ENCODE assay signal across 22 cellular contexts in the genomic region with DNA sequence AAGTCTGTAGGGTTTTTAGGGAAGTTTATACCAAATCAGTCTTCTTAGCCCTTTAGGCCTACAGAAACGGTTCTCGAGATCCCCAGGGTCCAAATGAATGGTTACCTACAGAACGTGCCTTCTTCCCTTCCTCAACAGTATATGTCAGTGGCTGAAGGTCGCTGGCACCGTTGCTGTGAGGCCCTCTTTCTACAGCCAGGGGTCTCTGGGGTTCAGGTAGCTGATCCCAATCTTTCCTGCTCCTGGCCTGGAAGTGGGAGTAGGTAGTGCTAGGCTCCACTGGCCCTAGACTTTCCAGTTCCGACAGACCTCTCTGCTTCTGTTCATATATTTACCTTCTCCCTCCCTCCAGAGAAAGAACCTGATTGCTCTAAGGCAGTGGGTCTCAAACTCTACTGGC. TPM values are rescaled to one million over a fixed set of nuclear protein-coding genes. Genes with fewer than 3 reads are reported as not detected.
DNase-seq lines count a peak whose midpoint lies in the region; ATAC-seq, FAIRE-seq and TF ChIP-seq lines count a peak whose summit lies in the region.
"Had no signal": no experiment of that assay in that cellular context is flagged by ENCODE, and none has a peak within 500 bp of the region (broad histone marks: within the 10 kb centered on the region; RNA-seq: fewer than 3 reads in every experiment).

No MANE protein-coding gene starts in this region.

- H3K36me3 ChIP-seq in HepG2 (replicated peaks in 1 of 2; ENCODE audit: control insufficient read depth in 1 of 2, insufficient read depth in 2 of 2, low read length in 2 of 2) (no peaks in the 10 kb centered on the region), right lobe of liver (no peaks in the 10 kb centered on the region), H1 (ENCODE audit: control insufficient read depth in 2 of 4, insufficient read depth in 4 of 4, low read length in 3 of 4) (no peaks in the 10 kb centered on the region), mesendoderm (ENCODE audit: control insufficient read depth, insufficient read depth, low read length) (no peaks in the 10 kb centered on the region), BE2C (no peaks in the 10 kb centered on the region)

- H3K79me2 ChIP-seq in HepG2 (ENCODE audit: insufficient read depth, low read length) = no peaks in the 10 kb centered on the region
- H3K79me2 ChIP-seq in H1 (ENCODE audit: control insufficient read depth in 1 of 2, insufficient read depth in 2 of 2, low read length in 2 of 2) = no peaks in the 10 kb centered on the region
- H3K79me2 ChIP-seq in mesendoderm (ENCODE audit: control insufficient read depth, insufficient read depth, low read length) = no peaks in the 10 kb centered on the region

- no peak overlapping the region for H2BK12ac ChIP-seq in H1 (ENCODE audit: low read depth, low read length)

- H3K23ac ChIP-seq in H1 (ENCODE audit: insufficient read length) = no peak overlapping the region
- H3K23ac ChIP-seq in mesendoderm (ENCODE audit: low read length) = no peak overlapping the region

- TF ChIP-seq RAD21 in HepG2 (CRISPR knock-in tag; IDR thresholded peaks at IDR 0.05) (no peak), H1 (IDR thresholded peaks at IDR 0.05 in 1 of 2, conservative IDR thresholded peaks at IDR 0.05 in 1 of 2; ENCODE audit: low read depth in 2 of 2, low read length in 2 of 2) (peak; percentile 42 to 61)

- peak; percentile 61 for TF ChIP-seq CTCF in HepG2 (CRISPR knock-in tag; IDR thresholded peaks at IDR 0.05)
- TF ChIP-seq CTCF in right lobe of liver (IDR thresholded peaks at IDR 0.05) = no peak
- peak; percentile 39 to 55 (median 46); a peak in 3 of 4 replicates for TF ChIP-seq CTCF in H1 (IDR thresholded peaks at IDR 0.05; ENCODE audit: control extremely low read depth in 1 of 3, insufficient read depth in 1 of 3, low read depth in 1 of 3, low read length in 3 of 3)
- no peak for TF ChIP-seq CTCF in BE2C (IDR thresholded peaks at IDR 0.05; ENCODE audit: low read depth, low read length)
- no peak for TF ChIP-seq CTCF in coronary artery (IDR thresholded peaks at IDR 0.05)

- POLR2A ChIA-PET in HepG2 (lab: Yijun Ruan, JAX) = no interaction called here
- POLR2A ChIA-PET in H1 (lab: Charles Lee; ENCODE audit: partially characterized antibody) = interaction anchor here (1.7 kb wide), 1 partner anchor 13 kb away, joined by 3 read pairs; no protein-coding TSS in a partner anchor

- H3K4me3 ChIP-seq in HepG2 (replicated peaks in 1 of 3; ENCODE audit: insufficient read depth in 1 of 3, low read depth in 2 of 3, low read length in 3 of 3) = no peak overlapping the region
- H3K4me3 ChIP-seq in right lobe of liver = no peak overlapping the region
- H3K4me3 ChIP-seq in H1 (ENCODE audit: extremely low read depth in 1 of 4, insufficient read depth in 2 of 4, low read depth in 3 of 4, low read length in 4 of 4) = no peak overlapping the region
- no peak overlapping the region for H3K4me3 ChIP-seq in mesendoderm (ENCODE audit: low read length)
- H3K4me3 ChIP-seq in BE2C (ENCODE audit: low read depth, low read length) = no peak overlapping the region
- no peak overlapping the region for H3K4me3 ChIP-seq in coronary artery

- H2AK5ac ChIP-seq in H1 (ENCODE audit: low read depth, low read length) = no peak overlapping the region
- no peak overlapping the region for H2AK5ac ChIP-seq in mesendoderm (ENCODE audit: low read length)

- H3K4me1 ChIP-seq in HepG2 (ENCODE audit: insufficient read depth, low read length) = no peaks in the 10 kb centered on the region
- no peaks in the 10 kb centered on the region for H3K4me1 ChIP-seq in right lobe of liver
- H3K4me1 ChIP-seq in H1 (replicated peaks in 1 of 4; ENCODE audit: control insufficient read depth in 3 of 4, insufficient read depth in 4 of 4, low read length in 3 of 4) = peaks cover 0 to 3% (median 0%) of the 10 kb centered on the region in 4 experiments; a peak in 2 of 7 replicates
- no peaks in the 10 kb centered on the region for H3K4me1 ChIP-seq in mesendoderm (ENCODE audit: control insufficient read depth, low read depth, low read length)
- H3K4me1 ChIP-seq in BE2C = peaks cover 37% of the 10 kb centered on the region

- no peak overlapping the region for H3K27ac ChIP-seq in HepG2 (ENCODE audit: extremely low read length, insufficient read depth, low read length)
- no peak overlapping the region for H3K27ac ChIP-seq in right lobe of liver
- H3K27ac ChIP-seq in H1 (ENCODE audit: low read depth, low read length) = no peak overlapping the region
- no peak overlapping the region for H3K27ac ChIP-seq in mesendoderm (ENCODE audit: low read depth, low read length)
- no peak overlapping the region for H3K27ac ChIP-seq in coronary artery
- H3K27ac ChIP-seq: 22Rv1 had no signal

- H3K18ac ChIP-seq in H1 (ENCODE audit: extremely low read depth, low read length) (no peak overlapping the region), mesendoderm (ENCODE audit: low read length) (no peak overlapping the region)

- H4K8ac ChIP-seq in H1 (ENCODE audit: extremely low read depth, insufficient read depth, low read length) (no peak overlapping the region), mesendoderm (ENCODE audit: low read depth, low read length) (no peak overlapping the region)

- CTCF ChIA-PET in HepG2 (lab: Yijun Ruan, JAX; ENCODE audit: low intra/inter-chr PET ratio, low total read pairs) = interaction anchor here (1.3 kb wide), 1 partner anchor 141 kb away, joined by 3 read pairs; no protein-coding TSS in a partner anchor
- CTCF ChIA-PET in H1 (lab: Charles Lee; ENCODE audit: partially characterized antibody) = interaction anchor here (1.0 to 2.2 kb wide), 6 partner anchors 10 to 272 kb away, joined by 3 to 15 read pairs (median 4); no protein-coding TSS in a partner anchor

- H3K56ac ChIP-seq in H1 (replicated peaks; ENCODE audit: insufficient read length, low read depth, low read length) (no peak overlapping the region), mesendoderm (ENCODE audit: low read length) (peak overlapping the region; percentile 68)

- no peak for DNase-seq in HepG2 (ENCODE audit: low spot score)
- no peak for DNase-seq in right lobe of liver
- DNase-seq in H1 (ENCODE audit: low read depth in 1 of 2, low spot score in 2 of 2) = no peak
- DNase-seq in mesendoderm = no peak
- DNase-seq in NCI-H1105 treated with DMSO at 0.1 percent for 48 hours (lab: John Stamatoyannopoulos, UW) = no peak
- no peak for DNase-seq in BE2C
- DNase-seq in coronary artery (ENCODE audit: low spot score) = no peak
- DNase-seq in posterior cingulate gyrus = no peak
- DNase-seq: AML-193; C1 segment of cervical spinal cord; Calu3; CD4-positive, alpha-beta memory T cell; COR-L47; DMS53; DMS79 treated with DMSO at 0.1 percent for 48 hours; GF-D8; GOT3; H7; HCEC 1CT had no signal

- FAIRE-seq in HepG2 (lab: Jason Lieb, UNC) (no peak), H1 (lab: Jason Lieb, UNC) (no peak)
- FAIRE-seq: A204.1, GM19239 had no signal

- peaks cover 2 to 31% of the 10 kb centered on the region in 2 experiments; a peak in 4 of 5 replicates for H3K27me3 ChIP-seq in HepG2 (ENCODE audit: control insufficient read depth in 1 of 2, insufficient read depth in 2 of 2, low read length in 2 of 2)
- no peaks in the 10 kb centered on the region for H3K27me3 ChIP-seq in right lobe of liver
- no peaks in the 10 kb centered on the region for H3K27me3 ChIP-seq in H1 (replicated peaks in 1 of 4; ENCODE audit: control insufficient read depth in 3 of 4, extremely low read depth in 1 of 4, insufficient read depth in 3 of 4, low read length in 3 of 4)
- H3K27me3 ChIP-seq in mesendoderm (ENCODE audit: insufficient read depth, low read length, poor library complexity) = no peaks in the 10 kb centered on the region
- no peaks in the 10 kb centered on the region for H3K27me3 ChIP-seq in BE2C

- 8% methylated on average over 6 of the region's 6 CpGs for whole genome bisulfite sequencing in HepG2 (ENCODE audit: low lambda C conversion rate)
- 80% methylated on average over 6 of the region's 6 CpGs for WGBS in right lobe of liver (ENCODE audit: insufficient coverage, low coverage, low lambda C conversion rate, missing lambda C conversion rate)
- WGBS in H1 (ENCODE audit: extremely low coverage in 1 of 2, insufficient coverage in 1 of 2, insufficient read length in 1 of 2, insufficient replicate concordance in 2 of 2, low coverage in 1 of 2, low lambda C conversion rate in 2 of 2, missing lambda C conversion rate in 1 of 2), 2 experiments = 70% methylated on average over 6 of the region's 6 CpGs; no CpG with 5 or more reads in 1 of the 2 experiments
- no CpG with 5 or more reads among the region's 6 CpGs for WGBS in mesendoderm (ENCODE audit: extremely low coverage, insufficient coverage, low lambda C conversion rate)

- H3K4me2 ChIP-seq in HepG2 (ENCODE audit: low read depth, low read length) = no peak overlapping the region
- H3K4me2 ChIP-seq in H1 (ENCODE audit: insufficient read depth in 1 of 2, low read depth in 2 of 2, low read length in 2 of 2) = no peak overlapping the region
- no peak overlapping the region for H3K4me2 ChIP-seq in mesendoderm (ENCODE audit: low read length)

- H3K79me1 ChIP-seq in H1 (ENCODE audit: low read depth, low read length) (no peaks in the 10 kb centered on the region), mesendoderm (ENCODE audit: low read length) (no peaks in the 10 kb centered on the region)

- no TSS peak for BruUV-seq in HepG2 (replicated peaks; lab: Mats Ljungman, UMichigan)

- H3K23me2 ChIP-seq in H1 (ENCODE audit: low read depth, low read length) = no peaks in the 10 kb centered on the region

- no peak for TF ChIP-seq EP300 in HepG2 (IDR thresholded peaks at IDR 0.05; ENCODE audit: low read depth in 2 of 2, low read length in 2 of 2)
- no peak for TF ChIP-seq EP300 in HepG2 (CRISPR knock-in tag; IDR thresholded peaks at IDR 0.05; ENCODE audit: borderline replicate concordance)
- TF ChIP-seq EP300 in H1 (IDR thresholded peaks at IDR 0.05; ENCODE audit: borderline replicate concordance in 1 of 2, low read depth in 2 of 2, low read length in 2 of 2) = no peak

- no peak overlapping the region for H2BK20ac ChIP-seq in H1 (ENCODE audit: low read length)

- H4K5ac ChIP-seq in H1 (ENCODE audit: insufficient read length, low read depth, low read length) (no peak overlapping the region), mesendoderm (ENCODE audit: low read length) (no peak overlapping the region)

- H3K9me3 ChIP-seq in HepG2 (ENCODE audit: low read length) (no peaks in the 10 kb centered on the region), right lobe of liver (no peaks in the 10 kb centered on the region), H1 (ENCODE audit: insufficient read depth in 2 of 2, low read depth in 1 of 2, low read length in 1 of 2) (no peaks in the 10 kb centered on the region), BE2C (no peaks in the 10 kb centered on the region)

- no peak overlapping the region for H3K9ac ChIP-seq in HepG2 (ENCODE audit: insufficient read depth, low read depth, low read length)
- no peak overlapping the region for H3K9ac ChIP-seq in H1 (replicated peaks in 1 of 4; ENCODE audit: extremely low read depth in 1 of 4, low read depth in 3 of 4, low read length in 3 of 4)
- H3K9ac ChIP-seq in mesendoderm (ENCODE audit: low read length) = no peak overlapping the region

- H2BK15ac ChIP-seq in H1 (ENCODE audit: low read length) (no peak overlapping the region), mesendoderm (replicated peaks; ENCODE audit: low read depth) (no peak overlapping the region)

- intact Hi-C loops in HepG2 (cut with micrococcal nuclease; ENCODE audit: unreplicated experiment) = loop anchor here (5.0 kb wide), 1 partner anchor 270 kb away; no protein-coding TSS in a partner anchor
- intact Hi-C loops in right lobe of liver (cut with DNase I) = no loop called here
- intact Hi-C loops in posterior cingulate gyrus (cut with DNase I) = no loop called here

- H2BK5ac ChIP-seq in H1 (ENCODE audit: low read depth, low read length) (no peak overlapping the region), mesendoderm (ENCODE audit: low read length) (no peak overlapping the region)

- no peak overlapping the region for H3K14ac ChIP-seq in H1 (ENCODE audit: insufficient read length)

- H4K20me1 ChIP-seq in HepG2 (ENCODE audit: insufficient read depth, low read length) (no peaks in the 10 kb centered on the region), H1 (replicated peaks in 1 of 2; ENCODE audit: control insufficient read depth in 1 of 2, insufficient read depth in 2 of 2, low read length in 2 of 2) (no peaks in the 10 kb centered on the region)

- peak; percentile 57 for ATAC-seq in HepG2
- no peak for ATAC-seq in right lobe of liver

- no peak overlapping the region for H2AFZ ChIP-seq in HepG2 (ENCODE audit: low read length)
- H2AFZ ChIP-seq in H1 (ENCODE audit: low read length) = no peak overlapping the region; the same call in 1 of the 2 replicates

- no peak overlapping the region for H4K91ac ChIP-seq in H1 (replicated peaks; ENCODE audit: insufficient read length, low read length)

- no peak overlapping the region for H3K4ac ChIP-seq in H1 (replicated peaks; ENCODE audit: insufficient read length, low read depth, low read length)
- H3K4ac ChIP-seq in mesendoderm (ENCODE audit: low read depth, low read length) = no peak overlapping the region

- TF ChIP-seq POLR2A in HepG2 (IDR thresholded peaks at IDR 0.05; ENCODE audit: insufficient read depth in 1 of 2, low read depth in 2 of 2, low read length in 2 of 2) (no peak), right lobe of liver (IDR thresholded peaks at IDR 0.05) (no peak), H1 (IDR thresholded peaks at IDR 0.05; ENCODE audit: control extremely low read depth in 1 of 2, low read depth in 2 of 2, low read length in 2 of 2) (no peak)

- in situ Hi-C loops in HepG2 (cut with HindIII; ENCODE audit: extremely low pct_ligation_motif_present, low pct_unique_long_range_greater_than_20kb) = no loop called here

- H2BK120ac ChIP-seq in H1 (replicated peaks; ENCODE audit: low read depth, low read length) (no peak overlapping the region), mesendoderm (ENCODE audit: low read depth, low read length) (no peak overlapping the region)

RNA-seq across cellular contexts. Expression of gene EGLN3, which starts 6.4 kb away (rescaled TPM):
- total RNA-seq in HepG2 (2016; rRNA removed; fragmentation: Illumina TruSeq; extraction: Trizol) (0.18 TPM in 2 replicates), right lobe of liver (10 to 100 TPM in 1 of 6 experiments, 1 to 10 TPM in 5; 1.9 to 25.4 (median 2.1) TPM)
- total RNA-seq in HepG2 (2016; cell fraction: cytosol; rRNA removed; fragmentation: Illumina TruSeq; extraction: Trizol; ENCODE audit: low read depth) = not detected in 2 replicates
- total RNA-seq in HepG2 (2016; cell fraction: insoluble cytoplasmic fraction; rRNA removed; fragmentation: Illumina TruSeq; extraction: Trizol) = 0.13 and 0.39 TPM in 2 replicates
- total RNA-seq in HepG2 (2016; cell fraction: membrane; rRNA removed; fragmentation: Illumina TruSeq; extraction: Trizol) = 0.07 and 0.12 TPM in 2 replicates
- total RNA-seq in HepG2 (2016; cell fraction: nucleus; rRNA removed; fragmentation: Illumina TruSeq; extraction: Trizol) = not detected in 2 replicates
- polyA plus RNA-seq in HepG2 (2011; rRNA removed) (27.3 and 30.1 TPM in 2 replicates), H1 (2011; rRNA removed) (8.8 and 10.6 TPM in 2 replicates)
- 13.7 and 27.8 TPM in 2 replicates for polyA plus RNA-seq in HepG2 (2011; cell fraction: cytosol; rRNA removed)
- 14.1 and 18.4 TPM in 2 replicates for polyA plus RNA-seq in HepG2 (2011; cell fraction: nucleus; rRNA removed)
- 89.8 and 101 TPM in 2 replicates for polyA plus RNA-seq in HepG2 (2012)
- polyA plus RNA-seq in HepG2 (2016; cell fraction: cytosol; fragmentation: Illumina TruSeq; extraction: Trizol; ENCODE audit: low read depth) = not detected in 2 replicates
- 0.11 and 0.19 TPM in 2 replicates for polyA plus RNA-seq in HepG2 (2016; cell fraction: insoluble cytoplasmic fraction; fragmentation: Illumina TruSeq; extraction: Trizol; ENCODE audit: low read depth)
- 0.17 TPM in 1 of 2 replicates, not detected in the other for polyA plus RNA-seq in HepG2 (2016; cell fraction: membrane; fragmentation: Illumina TruSeq; extraction: Trizol; ENCODE audit: low read depth)
- polyA plus RNA-seq in HepG2 (2016; cell fraction: nucleus; fragmentation: Illumina TruSeq; extraction: Trizol; ENCODE audit: insufficient read depth, low read depth) = not detected in 2 replicates
- 8.9 and 29.0 TPM in 2 replicates for polyA minus RNA-seq in HepG2 (2011; rRNA and poly(A)+ RNA removed; ENCODE audit: low replicate concordance)
- polyA minus RNA-seq in HepG2 (2011; cell fraction: cytosol; rRNA and poly(A)+ RNA removed) = 24.4 and 43.2 TPM in 2 replicates
- 23.8 and 49.0 TPM in 2 replicates for polyA minus RNA-seq in HepG2 (2011; cell fraction: nucleus; rRNA and poly(A)+ RNA removed)
- total RNA-seq in H1 (2021; fragmentation: NEBNext Ultra II Directional; extraction: Animal tissue kit (Norgen Biotek cat#: 25700)) = 24.4 and 27.3 TPM in 2 replicates
- polyA plus RNA-seq in H1 (2011; cell fraction: cytosol; rRNA removed) = 13.0 TPM
- polyA plus RNA-seq in H1 (2011; cell fraction: nucleus; rRNA removed) = 11.4 TPM
- 20.1 to 25.6 TPM (median 23.9 TPM) in 4 replicates for polyA plus RNA-seq in H1 (2012, experiment 1 of 2)
- 19.0 TPM for polyA plus RNA-seq in H1 (2012, experiment 2 of 2)
- polyA plus RNA-seq in H1 (2013, experiment 1 of 2) = 12.5 TPM
- polyA plus RNA-seq in H1 (2013, experiment 2 of 2) = 14.1 TPM
- 28.2 and 29.5 TPM in 2 replicates for polyA minus RNA-seq in H1 (2011; rRNA and poly(A)+ RNA removed)
- polyA minus RNA-seq in H1 (2011; cell fraction: cytosol; rRNA and poly(A)+ RNA removed) = 16.9 TPM
- 37.3 TPM for polyA minus RNA-seq in H1 (2011; cell fraction: nucleus; rRNA and poly(A)+ RNA removed)
- 24.2 TPM for polyA plus RNA-seq in mesendoderm (2013, experiment 1 of 2)
- 24.5 TPM for polyA plus RNA-seq in mesendoderm (2013, experiment 2 of 2)
- 16.5 TPM for polyA plus RNA-seq in BE2C (2012; ENCODE audit: insufficient read depth, insufficient read length, low read depth)

Comparison
In these comparisons a context has a peak if more than half of its experiments do, and no peak if none do; other contexts are left out.
1. CTCF ChIP-seq: peak in HepG2 (single experiment) and H1 (3 of 3); none in right lobe of liver (0 of 4), BE2C (single experiment) and coronary artery (single experiment).
2. Of the 41 proteins assayed by ChIP-seq in both HepG2 and H1: peak only in HepG2: none; only in H1: RAD21; in both: CTCF; in neither: 39.